9 cellular contexts compared by ENCODE assay signal in the genomic region with DNA sequence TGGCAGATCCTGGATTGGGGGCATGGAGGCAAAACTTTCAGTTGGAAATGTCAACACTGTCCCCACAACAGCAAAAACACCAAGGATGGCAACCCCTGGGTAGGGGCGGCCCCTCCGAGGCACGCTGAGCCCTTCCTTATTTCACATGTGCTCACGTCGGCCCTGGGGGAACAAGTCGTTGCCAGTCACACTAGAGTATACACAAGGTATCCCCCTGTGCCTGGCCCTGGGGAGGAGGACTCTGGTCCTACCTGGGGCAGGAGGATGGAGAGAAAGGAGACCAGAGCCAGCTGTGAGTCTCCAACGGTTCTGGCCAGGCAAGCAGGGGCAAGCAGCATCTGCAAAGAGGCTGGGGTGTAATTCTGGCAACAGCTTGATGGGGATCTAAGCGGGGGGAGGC.
"Had no signal": no experiment of that assay in that cellular context is flagged by ENCODE, and none has a peak within 500 bp of the region (broad histone marks: within the 10 kb centered on the region; RNA-seq: fewer than 3 reads in every experiment).

No MANE protein-coding gene starts in this region.

- H3K36me3 ChIP-seq: HAP-1 had no signal

- FAIRE-seq: HTR-8/SVneo, K562 had no signal

- H3K4me1 ChIP-seq: HAP-1 had no signal

- H3K27ac ChIP-seq: GM23248 had no signal

- H3K9ac ChIP-seq: GM23248 had no signal

- H3K9me3 ChIP-seq: HAP-1 had no signal

- H3K4me3 ChIP-seq: GM23248, HAP-1, K562 had no signal

- ATAC-seq: HCT116, K562 had no signal

- DNase-seq: GM23248, GOT3, H7, HFFc6, IMR-90 had no signal
